Comparison of ENCODE assay signal across 17 cellular contexts in the genomic region with DNA sequence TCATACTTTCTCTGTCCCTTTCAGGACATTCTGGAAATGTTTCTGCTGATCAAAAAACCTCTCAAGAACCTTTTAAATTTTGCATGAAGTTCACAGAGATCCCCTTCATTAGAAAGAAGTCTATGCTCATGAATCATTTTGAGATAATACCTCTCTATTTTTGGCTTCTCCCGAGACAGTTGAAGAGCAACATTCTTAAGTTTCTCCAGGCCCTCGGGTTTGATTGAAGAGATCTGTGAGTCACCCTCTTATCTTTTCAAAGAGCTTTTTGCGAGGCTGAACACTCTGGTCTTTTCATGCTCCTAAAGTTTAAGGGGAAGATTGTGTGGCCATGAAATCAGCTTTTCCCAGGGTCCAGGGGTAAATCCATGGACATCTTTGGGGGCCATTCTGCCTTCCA.
DNase-seq lines count a peak whose midpoint lies in the region; ATAC-seq, FAIRE-seq and TF ChIP-seq lines count a peak whose summit lies in the region.
"Had no signal": no experiment of that assay in that cellular context is flagged by ENCODE, and none has a peak within 500 bp of the region (broad histone marks: within the 10 kb centered on the region; RNA-seq: fewer than 3 reads in every experiment).

No MANE protein-coding gene starts in this region.

- no peak for FAIRE-seq in small intestine (lab: Jason Lieb, UNC)
- FAIRE-seq: GM12878 had no signal

- H3K27ac ChIP-seq in RWPE1 (no peak overlapping the region), trophoblast cell (ENCODE audit: low read depth, low read length) (peak overlapping the region; percentile 89), esophagus squamous epithelium (no peak overlapping the region), small intestine (ENCODE audit: low read depth in 1 of 2, low read length in 1 of 2) (no peak overlapping the region)
- H3K27ac ChIP-seq: dorsolateral prefrontal cortex, gastroesophageal sphincter had no signal

- intact Hi-C loops in esophagus squamous epithelium (cut with DNase I): no loop called here

- H3K4ac ChIP-seq in trophoblast cell (ENCODE audit: low read depth, low read length): no peak overlapping the region

- H3K4me1 ChIP-seq in trophoblast cell (ENCODE audit: control insufficient read depth in 1 of 2, insufficient read depth in 2 of 2, low read length in 2 of 2) (peaks cover 7% of the 10 kb centered on the region in 2 experiments), esophagus squamous epithelium (no peaks in the 10 kb centered on the region), small intestine (ENCODE audit: control insufficient read depth in 2 of 2, insufficient read depth in 1 of 2, low read depth in 1 of 2, low read length in 1 of 2) (no peaks in the 10 kb centered on the region)
- H3K4me1 ChIP-seq: gastroesophageal sphincter had no signal

- no peak overlapping the region for H4K12ac ChIP-seq in trophoblast cell (ENCODE audit: low read depth, low read length)

- no peak for ATAC-seq in GM21367 (IDR thresholded peaks at IDR 0.05; ENCODE audit: unreplicated experiment)
- ATAC-seq: activated T-helper 17 cell treated with anti-CD3 and anti-CD28 coated beads, Interleukin-2, amount 50 U/mL, for 72 hours; gastroesophageal sphincter; GM12878 had no signal

- H3K36me3 ChIP-seq in trophoblast cell (ENCODE audit: control insufficient read depth in 1 of 2, insufficient read depth in 2 of 2, low read length in 2 of 2) (no peaks in the 10 kb centered on the region), esophagus squamous epithelium (no peaks in the 10 kb centered on the region), small intestine (ENCODE audit: control insufficient read depth in 2 of 2, insufficient read depth in 2 of 2, low read length in 2 of 2) (no peaks in the 10 kb centered on the region)
- H3K36me3 ChIP-seq: gastroesophageal sphincter had no signal

- CTCF ChIA-PET in RWPE1 (lab: Yijun Ruan, JAX): no interaction called here

- TF ChIP-seq CTCF in RWPE1 (conservative IDR thresholded peaks at IDR 0.05; ENCODE audit: low read depth) (no peak), esophagus squamous epithelium (IDR thresholded peaks at IDR 0.05) (no peak)

- H3K79me1 ChIP-seq in trophoblast cell (ENCODE audit: low read length): peaks cover 8% of the 10 kb centered on the region

- H3K79me2 ChIP-seq in trophoblast cell (ENCODE audit: control insufficient read depth, insufficient read depth, low read length, poor library complexity): peaks cover 5% of the 10 kb centered on the region

- H3K4me3 ChIP-seq in trophoblast cell (ENCODE audit: low read depth, low read length) (no peak overlapping the region), esophagus squamous epithelium (no peak overlapping the region), small intestine (ENCODE audit: low read depth in 1 of 2, low read length in 2 of 2) (no peak overlapping the region)
- H3K4me3 ChIP-seq: dorsolateral prefrontal cortex, gastroesophageal sphincter, GM12878 had no signal

- H3K9me3 ChIP-seq in trophoblast cell (ENCODE audit: insufficient read depth, low read depth, low read length) (no peaks in the 10 kb centered on the region), esophagus squamous epithelium (no peaks in the 10 kb centered on the region), small intestine (ENCODE audit: control insufficient read depth, low read depth) (no peaks in the 10 kb centered on the region)
- H3K9me3 ChIP-seq: gastroesophageal sphincter had no signal

- H3K27me3 ChIP-seq in trophoblast cell (ENCODE audit: insufficient read depth, low read length) (no peaks in the 10 kb centered on the region), esophagus squamous epithelium (no peaks in the 10 kb centered on the region), small intestine (ENCODE audit: control insufficient read depth in 2 of 2, insufficient read depth in 2 of 2, low read length in 2 of 2) (no peaks in the 10 kb centered on the region)
- H3K27me3 ChIP-seq: dorsolateral prefrontal cortex, gastroesophageal sphincter had no signal

- no peak for TF ChIP-seq POLR2A in esophagus squamous epithelium (IDR thresholded peaks at IDR 0.05)

- no peak overlapping the region for H2BK5ac ChIP-seq in trophoblast cell (ENCODE audit: low read depth, low read length, poor library complexity)

- no peak overlapping the region for H3K18ac ChIP-seq in trophoblast cell (ENCODE audit: low read length)

- H2BK120ac ChIP-seq in trophoblast cell (ENCODE audit: insufficient read depth, low read length, poor library complexity): no peak overlapping the region

- H3K4me2 ChIP-seq in trophoblast cell (ENCODE audit: low read length): no peak overlapping the region

- no peak overlapping the region for H4K8ac ChIP-seq in trophoblast cell (ENCODE audit: low read depth, low read length)

- H2BK12ac ChIP-seq in trophoblast cell (ENCODE audit: low read length): no peak overlapping the region

- DNase-seq in EL: peak; percentile 48
- DNase-seq in RWPE1 (ENCODE audit: low spot score): peak; percentile 31
- DNase-seq in fibroblast of peridontal ligament (ENCODE audit: extremely low read depth): peak; percentile 42
- peak; percentile 65 to 88 for DNase-seq in trophoblast cell
- DNase-seq in esophagus squamous epithelium (lab: John Stamatoyannopoulos, UW): no peak
- no peak for DNase-seq in NCI-H1417 treated with DMSO at 0.1 percent for 48 hours (lab: John Stamatoyannopoulos, UW)
- DNase-seq in small intestine: no peak
- DNase-seq: activated CD4-positive, alpha-beta memory T cell treated with anti-CD3 and anti-CD28 coated beads for 36 hours; anterior cingulate cortex; DMS79 treated with DMSO at 0.1 percent for 48 hours; dorsolateral prefrontal cortex; NK-92 treated with Interleukin-12 subunit alpha and Interleukin-12 subunit beta, amount 100 ng/mL, for 24 hours; posterior cingulate gyrus had no signal

- H2AK5ac ChIP-seq in trophoblast cell (ENCODE audit: low read length): no peak overlapping the region

- no CpG with 5 or more reads among the region's 3 CpGs for WGBS in trophoblast cell (ENCODE audit: extremely low coverage, insufficient coverage, insufficient read length)
- 20 to 26% methylated on average over 3 of the region's 3 CpGs for WGBS in esophagus squamous epithelium, 2 donors
- 9 to 43% (median 31%) methylated on average over 3 of the region's 3 CpGs for WGBS in small intestine, 3 donors

- no peak overlapping the region for H4K91ac ChIP-seq in trophoblast cell (ENCODE audit: low read depth, low read length)

- no peak overlapping the region for H2AFZ ChIP-seq in trophoblast cell (ENCODE audit: insufficient read depth, low read length, poor library complexity)

- no peak overlapping the region for H3K14ac ChIP-seq in trophoblast cell (ENCODE audit: low read length)

- POLR2A ChIA-PET in RWPE1 (lab: Yijun Ruan, JAX; ENCODE audit: low non-redundant PET): no interaction called here

- H3K23ac ChIP-seq in trophoblast cell (ENCODE audit: low read length): no peak overlapping the region

- no peak overlapping the region for H3K9ac ChIP-seq in trophoblast cell (ENCODE audit: low read length)

Comparison
In these comparisons a context has a peak if more than half of its experiments do, and no peak if none do; other contexts are left out.
1. DNase-seq: peak in EL (single experiment), RWPE1 (single experiment), fibroblast of peridontal ligament (single experiment) and trophoblast cell (2 of 2); none in esophagus squamous epithelium (single experiment), NCI-H1417 treated with DMSO at 0.1 percent for 48 hours (single experiment) and small intestine (single experiment).